In the genomic region with DNA sequence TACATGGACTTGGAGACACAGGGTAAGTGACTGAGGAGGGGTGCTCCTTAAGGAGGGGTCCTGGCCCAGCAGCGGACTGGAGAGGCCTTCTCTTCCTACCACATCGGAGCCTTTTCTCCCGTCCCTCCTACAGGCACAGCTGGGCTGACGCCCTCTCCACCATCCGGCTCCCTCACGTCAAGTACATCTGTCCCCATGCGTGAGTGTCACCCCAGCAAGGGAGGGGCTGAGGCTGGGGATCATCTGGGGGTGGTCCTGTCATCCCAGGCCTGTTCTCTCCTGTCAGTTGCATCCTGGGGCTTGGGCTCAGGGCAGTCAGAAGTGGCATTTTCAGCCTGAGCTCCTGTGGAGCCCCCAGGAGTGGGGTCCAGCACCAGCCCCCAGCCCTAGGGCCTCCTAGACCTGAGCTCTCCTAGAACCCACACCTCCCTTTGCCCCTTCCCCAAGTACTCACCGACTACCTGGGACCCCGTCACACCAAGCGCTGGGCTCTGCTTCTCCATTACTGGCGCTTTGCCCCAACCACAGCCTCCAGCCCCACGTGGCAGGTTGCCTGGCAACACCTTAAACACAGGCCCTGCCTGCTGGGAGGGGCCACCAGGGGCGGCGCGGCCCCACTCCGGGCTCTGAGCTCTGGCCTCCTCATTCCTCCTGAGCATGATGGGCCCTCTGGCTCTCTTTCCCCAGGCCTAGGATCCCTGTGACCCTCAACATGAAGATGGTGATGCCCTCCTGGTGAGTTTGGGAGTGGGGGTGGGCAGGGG, we compare ENCODE assay signal across 8 cellular contexts. TPM values are rescaled to one million over a fixed set of nuclear protein-coding genes. Genes with fewer than 3 reads are reported as not detected.
A peak's percentile ranks its signal among the peaks of the same experiment; 100 is the strongest.
DNase-seq lines count a peak whose midpoint lies in the region; ATAC-seq and TF ChIP-seq lines count a peak whose summit lies in the region.

No MANE protein-coding gene starts in this region.

- intact Hi-C loops in Calu3 (cut with micrococcal nuclease; ENCODE audit: unreplicated experiment) = no loop called here
- intact Hi-C loops in naive thymus-derived CD4-positive, alpha-beta T cell (cut with micrococcal nuclease) = loop anchor here in 1 of 2 donors (5.0 kb wide), 1 partner anchor 74 kb away; a partner anchor contains a TSS

- peak; percentile 39 for ATAC-seq in naive thymus-derived CD4-positive, alpha-beta T cell
- ATAC-seq in HG03457 (IDR thresholded peaks at IDR 0.05; ENCODE audit: unreplicated experiment) (no peak), HG03108 (IDR thresholded peaks at IDR 0.05; ENCODE audit: unreplicated experiment) (no peak)

- peak overlapping the region; percentile 77 for H3K27ac Mint-ChIP-seq in Calu3 (ENCODE audit: unreplicated experiment)
- peak overlapping the region in 5 of 9 donors; percentile 15 to 59 (median 36) for H3K27ac Mint-ChIP-seq in naive thymus-derived CD4-positive, alpha-beta T cell

- peaks cover 6 to 18% of the 10 kb centered on the region in 2 donors for H3K4me1 ChIP-seq in naive thymus-derived CD4-positive, alpha-beta T cell (ENCODE audit: control insufficient read depth in 2 of 2, insufficient read depth in 2 of 2, low read length in 2 of 2)

- H3K27me3 ChIP-seq in naive thymus-derived CD4-positive, alpha-beta T cell (ENCODE audit: control insufficient read depth in 2 of 2, insufficient read depth in 2 of 2, low read length in 2 of 2) = no peaks in the 10 kb centered on the region

- TF ChIP-seq CTCF in Calu3 (IDR thresholded peaks at IDR 0.05; ENCODE audit: unreplicated experiment) = no peak

- peaks cover 26% of the 10 kb centered on the region for H3K4me1 Mint-ChIP-seq in Calu3 (ENCODE audit: low read depth, unreplicated experiment)
- H3K4me1 Mint-ChIP-seq in naive thymus-derived CD4-positive, alpha-beta T cell = peaks cover 9 to 28% (median 23%) of the 10 kb centered on the region in 7 donors

- BruUV-seq in Calu3 (replicated peaks; lab: Mats Ljungman, UMichigan) = no TSS peak

- POLR2A ChIA-PET in naive thymus-derived CD4-positive, alpha-beta T cell (lab: Charles Lee) = interaction anchor here (2.8 to 6.0 kb wide), 2 partner anchors 8 to 15 kb away, joined by 36 to 68 read pairs; a partner anchor contains a TSS

- no peaks in the 10 kb centered on the region for H3K9me3 Mint-ChIP-seq in Calu3 (ENCODE audit: low read depth, unreplicated experiment)
- H3K9me3 Mint-ChIP-seq in naive thymus-derived CD4-positive, alpha-beta T cell = no peaks in the 10 kb centered on the region

- no peaks in the 10 kb centered on the region for H3K27me3 Mint-ChIP-seq in Calu3 (ENCODE audit: unreplicated experiment)
- H3K27me3 Mint-ChIP-seq in naive thymus-derived CD4-positive, alpha-beta T cell = no peaks in the 10 kb centered on the region

- peak overlapping the region; percentile 99 for H3K4me3 Mint-ChIP-seq in Calu3 (ENCODE audit: low read depth, unreplicated experiment)
- peak overlapping the region in 6 of 10 donors; percentile 3 to 98 (median 38) for H3K4me3 Mint-ChIP-seq in naive thymus-derived CD4-positive, alpha-beta T cell

- H3K27ac ChIP-seq in caudate nucleus (ENCODE audit: low read depth, low read length) = no peak overlapping the region
- peak overlapping the region; percentile 52 for H3K27ac ChIP-seq in naive thymus-derived CD4-positive, alpha-beta T cell (ENCODE audit: low read depth, low read length)

- CTCF ChIA-PET in Calu3 (lab: Charles Lee) = interaction anchor here (0.7 to 1.0 kb wide), 3 partner anchors 13 to 19 kb away, joined by 3 to 4 read pairs (median 3); no protein-coding TSS in a partner anchor
- CTCF ChIA-PET in naive thymus-derived CD4-positive, alpha-beta T cell (lab: Charles Lee) = no interaction called here

- H3K4me3 ChIP-seq in naive thymus-derived CD4-positive, alpha-beta T cell (ENCODE audit: low read length) = no peak overlapping the region

- H3K36me3 Mint-ChIP-seq in Calu3 (ENCODE audit: insufficient read depth, unreplicated experiment) = peaks cover 90% of the 10 kb centered on the region
- peaks cover 0 to 10% (median under 1%) of the 10 kb centered on the region in 5 donors for H3K36me3 Mint-ChIP-seq in naive thymus-derived CD4-positive, alpha-beta T cell

- peak; percentile 78 for DNase-seq in Calu3
- peak; percentile 43 for DNase-seq in NOMO-1 treated with DMSO at 0.1 percent for 48 hours (lab: John Stamatoyannopoulos, UW; ENCODE audit: unreplicated experiment)
- DNase-seq in caudate nucleus (lab: John Stamatoyannopoulos, UW) = peak in 41 of 61 donors; percentile 11 to 87 (median 48)
- DNase-seq in naive thymus-derived CD4-positive, alpha-beta T cell = peak in 3 of 9 donors; percentile 26 to 35 (median 29)
- no peak for DNase-seq in NCI-H1048 (lab: John Stamatoyannopoulos, UW)
- DNase-seq in HuH-7 (ENCODE audit: low spot score) = no peak

- H3K36me3 ChIP-seq in naive thymus-derived CD4-positive, alpha-beta T cell (ENCODE audit: control insufficient read depth in 2 of 3, insufficient read depth in 3 of 3, low read length in 3 of 3) = peaks cover 0 to 39% (median 0%) of the 10 kb centered on the region in 3 experiments

- H3K9me3 ChIP-seq in naive thymus-derived CD4-positive, alpha-beta T cell (ENCODE audit: control insufficient read depth in 2 of 3, low read length in 3 of 3) = no peaks in the 10 kb centered on the region

RNA-seq across cellular contexts. Expression of a gene that starts 2.3 kb away (rescaled TPM):
- 52.0 and 66.5 TPM in 2 replicates for total RNA-seq in Calu3 (2022)
- total RNA-seq in naive thymus-derived CD4-positive, alpha-beta T cell = 10 to 100 TPM; 40.7 to 83.8 (median 48.2) TPM
- polyA plus RNA-seq in naive thymus-derived CD4-positive, alpha-beta T cell = 100 to 1,000 TPM in 1 of 2 donors, 10 to 100 TPM in 1; 83.9 to 124 TPM

RNA-seq across cellular contexts. Expression of a gene that starts 7.4 kb away (rescaled TPM):
- 76.7 and 97.9 TPM in 2 replicates for total RNA-seq in Calu3 (2022)
- total RNA-seq in naive thymus-derived CD4-positive, alpha-beta T cell = 10 to 100 TPM in 4 of 5 experiments, 1 to 10 TPM in 1; 8.1 to 21.4 (median 12.7) TPM
- 10 to 100 TPM in 1 of 2 donors, 1 to 10 TPM in 1; 8.5 to 11.5 TPM for polyA plus RNA-seq in naive thymus-derived CD4-positive, alpha-beta T cell

RNA-seq across cellular contexts. Expression of a gene that starts 15.0 kb away (rescaled TPM):
- 30.6 and 33.0 TPM in 2 replicates for total RNA-seq in Calu3 (2022)
- total RNA-seq in naive thymus-derived CD4-positive, alpha-beta T cell = 10 to 100 TPM; 57.6 to 81.9 (median 76.0) TPM
- 10 to 100 TPM; 82.2 to 88.9 TPM for polyA plus RNA-seq in naive thymus-derived CD4-positive, alpha-beta T cell

RNA-seq across cellular contexts. Expression of a gene that starts 32.0 kb away (rescaled TPM):
- 23.1 and 27.8 TPM in 2 replicates for total RNA-seq in Calu3 (2022)
- 10 to 100 TPM; 16.2 to 38.9 (median 27.3) TPM for total RNA-seq in naive thymus-derived CD4-positive, alpha-beta T cell
- polyA plus RNA-seq in naive thymus-derived CD4-positive, alpha-beta T cell = 10 to 100 TPM; 35.3 to 38.5 TPM

RNA-seq across cellular contexts. Expression of a gene that starts 49.9 kb away (rescaled TPM):
- total RNA-seq in Calu3 (2022) = 32.4 and 36.5 TPM in 2 replicates
- total RNA-seq in naive thymus-derived CD4-positive, alpha-beta T cell = 10 to 100 TPM; 28.0 to 36.1 (median 30.4) TPM
- polyA plus RNA-seq in naive thymus-derived CD4-positive, alpha-beta T cell = 10 to 100 TPM; 20.3 to 30.8 TPM

Comparison
In these comparisons a context has a peak if more than half of its experiments do, and no peak if none do; other contexts are left out.
1. DNase-seq: peak in Calu3 (single experiment), NOMO-1 treated with DMSO at 0.1 percent for 48 hours (single experiment) and caudate nucleus (41 of 61); none in NCI-H1048 (single experiment) and HuH-7 (single experiment).